37 cellular contexts compared by ENCODE assay signal in genomic region chr7:112622159-112622715, GRCh38.
"Had no signal": no experiment of that assay in that cellular context is flagged by ENCODE, and none has a peak within 500 bp of the region (broad histone marks: within the 10 kb centered on the region; RNA-seq: fewer than 3 reads in every experiment).

No MANE protein-coding gene starts in this region.

- H3K27ac ChIP-seq: brain microvascular endothelial cell, Peyer's patch, SJSA1, VCaP had no signal

- H3K4me2 ChIP-seq: SK-N-SH had no signal

- H3K9me3 ChIP-seq: SJSA1, SK-N-SH had no signal

- FAIRE-seq: TTC549 had no signal

- H3K4me1 Mint-ChIP-seq: activated B cell treated with CpG ODN at 0.5 μM for 24 hours; activated naive CD4-positive, alpha-beta T cell treated with anti-CD3 and anti-CD28 coated beads, Interleukin-2, amount 10 ng/mL, durations not matched to agents 7 days and 5 days; activated naive CD8-positive, alpha-beta T cell treated with anti-CD3 and anti-CD28 coated beads, Interleukin-2, amount 50 U/mL, for 24 hours had no signal

- H3K36me3 Mint-ChIP-seq: activated CD4-positive, alpha-beta memory T cell treated with anti-CD3 and anti-CD28 coated beads for 36 hours; activated naive CD4-positive, alpha-beta T cell treated with anti-CD3 and anti-CD28 coated beads, Interleukin-2, amount 10 ng/mL, durations not matched to agents 7 days and 5 days; activated naive CD8-positive, alpha-beta T cell had no signal

- H3K36me3 ChIP-seq: brain microvascular endothelial cell, Peyer's patch, SJSA1 had no signal

- H3K27ac Mint-ChIP-seq: activated B cell treated with CpG ODN at 0.5 μM for 24 hours; activated CD4-positive, alpha-beta memory T cell treated with anti-CD3 and anti-CD28 coated beads for 36 hours; activated naive CD4-positive, alpha-beta T cell treated with anti-CD3 and anti-CD28 coated beads, Interleukin-2, amount 10 ng/mL, durations not matched to agents 7 days and 5 days; activated naive CD8-positive, alpha-beta T cell; activated naive CD8-positive, alpha-beta T cell treated with anti-CD3 and anti-CD28 coated beads, Interleukin-2, amount 50 U/mL, for 24 hours; T-helper 1 cell treated with Interleukin-12 subunit alpha and Interleukin-12 subunit beta and Interleukin-4 antibody, amounts not matched to agents 30 μg/mL and 1 μg/mL, for 36 hours; T-helper 2 cell treated with Interferon-gamma antibody and Interleukin-4, amounts not matched to agents 5 μg/mL and 100 μg/mL, for 36 hours had no signal

- H3K27me3 Mint-ChIP-seq: activated B cell treated with CpG ODN at 0.5 μM for 24 hours had no signal

- H3K4me3 ChIP-seq: Peyer's patch, SJSA1 had no signal

- ATAC-seq: activated naive CD8-positive, alpha-beta T cell treated with anti-CD3 and anti-CD28 coated beads, Interleukin-2, amount 50 U/mL, for 24 hours; activated T-cell treated with anti-CD3 and anti-CD28 coated beads, Interleukin-2, amount 50 U/mL, for 4 hours; PC-3 had no signal

- H3K9ac ChIP-seq: SK-N-SH had no signal

- H3K4me1 ChIP-seq: Peyer's patch, SJSA1 had no signal

- H3K27me3 ChIP-seq: brain microvascular endothelial cell, Peyer's patch, SJSA1 had no signal

- DNase-seq: activated B cell treated with CpG ODN at 0.5 μM for 24 hours; activated CD4-positive, alpha-beta memory T cell treated with anti-CD3 and anti-CD28 coated beads for 36 hours; activated CD4-positive, alpha-beta T cell treated with anti-CD3 and anti-CD28 coated beads for 4 hours; activated CD4-positive, alpha-beta T cell treated with anti-CD3 and anti-CD28 coated beads, Interleukin-2, amount 50 U/mL, for 1 hour; activated CD4-positive, CD25-positive, alpha-beta regulatory T cell treated with anti-CD3 and anti-CD28 coated beads, Interleukin-2, amount 50 U/mL, for 72 hours; activated CD8-positive, alpha-beta memory T cell treated with anti-CD3 and anti-CD28 coated beads, Interleukin-2, amount 50 U/mL, for 4 hours; activated effector memory CD4-positive, alpha-beta T cell treated with Interleukin-2 at 50 U/mL for 16 hours; activated naive CD4-positive, alpha-beta T cell treated with anti-CD3 and anti-CD28 coated beads, Interleukin-2, amount 10 ng/mL, durations not matched to agents 7 days and 5 days; activated naive CD8-positive, alpha-beta T cell treated with anti-CD3 and anti-CD28 coated beads, Interleukin-2, amount 50 U/mL, for 24 hours; activated T-cell treated with anti-CD3 and anti-CD28 coated beads for 4 hours; activated T-cell treated with anti-CD3 and anti-CD28 coated beads, Interleukin-2, amount 50 U/mL, for 4 hours; brain microvascular endothelial cell; central memory CD4-positive, alpha-beta T cell; Karpas-422; KBM-7; NCI-H1048; NCI-H1105 treated with DMSO at 0.1 percent for 48 hours; NCI-H1436; NCI-H187; NCI-H2029 treated with DMSO at 0.1 percent for 48 hours; NCI-H2107; NCI-H2171; NCI-H2227 treated with DMSO at 0.1 percent for 48 hours; NCI-H446 treated with DMSO at 0.1 percent for 48 hours; NCI-H524; NCI-H69; PC-3; Peyer's patch; RPMI8226; SHP77 treated with DMSO at 0.1 percent for 48 hours; SK-N-SH had no signal

- H3K9me2 ChIP-seq: SK-N-SH had no signal

- H3K9me3 Mint-ChIP-seq: T-helper 1 cell treated with Interleukin-12 subunit alpha and Interleukin-12 subunit beta and Interleukin-4 antibody, amounts not matched to agents 30 μg/mL and 1 μg/mL, for 36 hours had no signal

- H3K4me3 Mint-ChIP-seq: activated B cell treated with CpG ODN at 0.5 μM for 24 hours; activated CD4-positive, alpha-beta memory T cell treated with anti-CD3 and anti-CD28 coated beads for 36 hours; activated naive CD4-positive, alpha-beta T cell treated with anti-CD3 and anti-CD28 coated beads, Interleukin-2, amount 10 ng/mL, durations not matched to agents 7 days and 5 days; activated naive CD8-positive, alpha-beta T cell; activated naive CD8-positive, alpha-beta T cell treated with anti-CD3 and anti-CD28 coated beads, Interleukin-2, amount 50 U/mL, for 24 hours; activated T-cell treated with anti-CD3 and anti-CD28 coated beads, Interleukin-2, amount 50 U/mL, for 4 hours; T-helper 1 cell treated with Interleukin-12 subunit alpha and Interleukin-12 subunit beta and Interleukin-4 antibody, amounts not matched to agents 30 μg/mL and 1 μg/mL, for 36 hours; T-helper 2 cell treated with Interferon-gamma antibody and Interleukin-4, amounts not matched to agents 5 μg/mL and 100 μg/mL, for 36 hours had no signal
